In the genomic region with DNA sequence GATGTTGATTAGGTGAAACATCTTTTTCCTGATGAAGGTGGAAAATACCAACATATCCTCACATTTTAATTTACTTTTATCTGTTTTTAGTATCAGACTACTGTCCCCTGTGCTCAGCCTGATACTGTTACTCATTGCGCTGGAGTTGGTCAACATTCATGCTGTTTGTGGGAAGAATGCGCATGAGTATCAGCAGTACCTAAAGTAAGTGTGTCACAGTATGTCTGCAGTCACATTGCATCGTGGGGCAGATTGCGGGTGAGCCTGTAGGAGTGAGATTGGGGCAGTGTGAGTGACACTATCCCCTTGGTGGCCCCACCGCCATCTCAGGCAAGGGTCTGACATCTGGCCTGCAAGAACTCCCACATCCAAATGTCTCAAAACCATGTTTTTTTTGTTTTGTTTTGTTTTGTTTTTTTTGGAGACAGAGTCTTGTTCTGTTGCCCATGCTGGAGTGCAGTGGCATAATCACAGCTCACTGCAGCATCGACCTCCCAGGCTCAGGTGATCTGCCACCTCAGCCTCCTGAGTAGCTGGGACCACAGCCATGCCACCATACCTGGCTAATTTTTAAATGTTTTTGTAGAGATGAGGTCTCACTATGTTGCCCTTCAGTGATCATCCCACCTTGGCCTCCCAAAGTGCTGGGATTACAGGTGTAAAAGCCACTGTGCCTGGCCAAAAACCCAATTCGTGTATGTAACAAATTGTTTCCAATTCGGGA, we compare ENCODE assay signal across 21 cellular contexts.
"Had no signal": no experiment of that assay in that cellular context is flagged by ENCODE, and none has a peak within 500 bp of the region (broad histone marks: within the 10 kb centered on the region; RNA-seq: fewer than 3 reads in every experiment).

No MANE protein-coding gene starts in this region.

- H3K4me3 ChIP-seq: body of pancreas, dorsolateral prefrontal cortex, lower lobe of right lung, psoas muscle, tibial nerve, uterus had no signal

- DNase-seq: activated CD4-positive, alpha-beta T cell treated with anti-CD3 and anti-CD28 coated beads, Interleukin-2, amount 50 U/mL, for 4 hours; activated effector memory CD4-positive, alpha-beta T cell treated with anti-CD3 and anti-CD28 coated beads, Interleukin-2, amount 50 U/mL, for 16 hours; activated naive CD4-positive, alpha-beta T cell treated with anti-CD3 and anti-CD28 coated beads, Interleukin-2, amount 10 ng/mL, durations not matched to agents 7 days and 5 days; activated naive CD8-positive, alpha-beta T cell treated with anti-CD3 and anti-CD28 coated beads, Interleukin-2, amount 50 U/mL, for 24 hours; activated T-cell treated with anti-CD3 and anti-CD28 coated beads, Interleukin-2, amount 50 U/mL, for 72 hours; anterior cingulate cortex; body of pancreas; caudate nucleus; dorsolateral prefrontal cortex; foreskin fibroblast; kidney; lower lobe of right lung; naive thymus-derived CD4-positive, alpha-beta T cell; psoas muscle; right cardiac atrium; substantia nigra; T-helper 9 cell; uterus had no signal

- FAIRE-seq: kidney had no signal

- ATAC-seq: activated naive CD8-positive, alpha-beta T cell treated with anti-CD3 and anti-CD28 coated beads, Interleukin-2, amount 50 U/mL, for 24 hours; activated T-cell treated with anti-CD3 and anti-CD28 coated beads, Interleukin-2, amount 50 U/mL, for 72 hours; body of pancreas; left lobe of liver; lower lobe of right lung; naive thymus-derived CD4-positive, alpha-beta T cell; psoas muscle; right cardiac atrium; WTC11 had no signal

- H3K4me1 ChIP-seq: body of pancreas, lower lobe of right lung, psoas muscle, tibial nerve, uterus had no signal

- H3K27me3 ChIP-seq: body of pancreas, dorsolateral prefrontal cortex, tibial nerve, uterus had no signal

- H3K36me3 ChIP-seq: uterus had no signal

- H3K27ac ChIP-seq: body of pancreas, dorsolateral prefrontal cortex, lower lobe of right lung, psoas muscle, tibial nerve, uterus had no signal

- H3K9me3 ChIP-seq: body of pancreas, lower lobe of right lung, psoas muscle, tibial nerve, uterus had no signal
